ENCODE assay signal across 8 cellular contexts in the genomic region with DNA sequence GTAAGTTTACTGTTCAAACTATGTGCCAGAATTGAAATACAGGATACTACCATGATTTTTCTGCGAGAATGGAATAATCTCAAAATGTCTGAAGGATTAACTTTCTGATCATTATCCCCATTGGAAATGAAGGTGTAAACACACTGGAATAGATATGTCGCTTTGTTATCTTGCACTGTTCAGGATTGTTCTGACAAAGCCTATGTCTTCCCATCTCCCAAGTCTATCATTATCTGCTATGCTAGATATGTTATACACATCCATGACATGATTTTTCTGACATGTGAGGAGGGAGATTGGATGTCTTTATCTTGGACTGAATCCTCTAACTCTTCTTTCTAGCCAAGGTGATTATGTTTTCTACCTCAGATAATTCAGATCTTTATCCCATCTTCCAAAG.
"Had no signal": no experiment of that assay in that cellular context is flagged by ENCODE, and none has a peak within 500 bp of the region (broad histone marks: within the 10 kb centered on the region; RNA-seq: fewer than 3 reads in every experiment).

No MANE protein-coding gene starts in this region.

- H3K4me3 ChIP-seq: GM12878 had no signal

- FAIRE-seq: G401.6, GM12878, GM12891, GM12892, GM18507, GM19239 had no signal

- DNase-seq: GDM1, GF-D8 had no signal
